18 cellular contexts compared by ENCODE assay signal in the genomic region with DNA sequence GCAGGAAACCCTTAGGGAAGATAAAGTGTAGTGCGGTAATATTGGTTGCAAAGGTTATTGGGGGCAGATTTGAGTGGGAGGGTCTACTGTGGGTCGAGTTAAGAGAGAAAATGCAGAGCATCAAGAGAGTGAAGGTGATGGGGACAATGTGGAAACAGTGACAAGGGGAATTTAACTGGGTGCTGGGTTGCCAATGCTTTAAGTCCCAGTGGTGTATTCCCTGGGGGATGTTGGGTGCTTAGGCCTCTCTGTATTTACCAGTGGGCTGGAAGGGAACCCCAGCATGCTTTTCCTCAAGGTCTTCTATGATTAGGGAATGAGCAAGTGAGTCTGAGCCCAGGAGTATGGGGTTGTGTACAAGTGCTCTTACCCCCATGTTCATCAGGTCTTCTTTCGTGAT. TPM values are rescaled to one million over a fixed set of nuclear protein-coding genes. Genes with fewer than 3 reads are reported as not detected.
DNase-seq lines count a peak whose midpoint lies in the region; ATAC-seq, FAIRE-seq and TF ChIP-seq lines count a peak whose summit lies in the region.
"Had no signal": no experiment of that assay in that cellular context is flagged by ENCODE, and none has a peak within 500 bp of the region (broad histone marks: within the 10 kb centered on the region; RNA-seq: fewer than 3 reads in every experiment).

No MANE protein-coding gene starts in this region.

- CTCF ChIA-PET in HEK293 (lab: Yijun Ruan, JAX): interaction anchor here (0.6 kb wide), 1 partner anchor 1011 kb away, joined by 3 read pairs; no protein-coding TSS in a partner anchor
- CTCF ChIA-PET in H1 (lab: Charles Lee; ENCODE audit: partially characterized antibody): interaction anchor here (0.6 kb wide), 1 partner anchor 42 kb away, joined by 3 read pairs; no protein-coding TSS in a partner anchor

- 71% methylated on average over 3 of the region's 3 CpGs; no CpG with 5 or more reads in 1 of the 2 experiments for WGBS in H1 (ENCODE audit: extremely low coverage in 1 of 2, insufficient coverage in 1 of 2, insufficient read length in 1 of 2, insufficient replicate concordance in 2 of 2, low coverage in 1 of 2, low lambda C conversion rate in 2 of 2, missing lambda C conversion rate in 1 of 2), 2 experiments

- no peak overlapping the region for H3K4me2 ChIP-seq in H1 (ENCODE audit: insufficient read depth in 1 of 2, low read depth in 2 of 2, low read length in 2 of 2)

- no peak overlapping the region for H2AFZ ChIP-seq in H1 (ENCODE audit: low read length)

- H2BK5ac ChIP-seq in H1 (ENCODE audit: low read depth, low read length): no peak overlapping the region

- H3K27me3 Mint-ChIP-seq in activated T-cell treated with anti-CD3 and anti-CD28 coated beads, Interleukin-2, amount 50 U/mL, for 24 hours: peaks cover 36% of the 10 kb centered on the region

- no peak overlapping the region for H2BK12ac ChIP-seq in H1 (ENCODE audit: low read depth, low read length)

- no peaks in the 10 kb centered on the region for H3K9me3 ChIP-seq in HEK293 (ENCODE audit: control insufficient read depth, insufficient read depth, low read depth, low read length)
- no peaks in the 10 kb centered on the region for H3K9me3 ChIP-seq in H1 (ENCODE audit: insufficient read depth in 2 of 2, low read depth in 1 of 2, low read length in 1 of 2)
- H3K9me3 ChIP-seq: BE2C had no signal

- no peak for TF ChIP-seq RAD21 in H1 (IDR thresholded peaks at IDR 0.05 in 1 of 2, conservative IDR thresholded peaks at IDR 0.05 in 1 of 2; ENCODE audit: low read depth in 2 of 2, low read length in 2 of 2)

- no peaks in the 10 kb centered on the region for H3K4me1 ChIP-seq in HEK293 (ENCODE audit: control insufficient read depth, insufficient read depth, low read length)
- H3K4me1 ChIP-seq in H1 (replicated peaks in 1 of 4; ENCODE audit: control insufficient read depth in 3 of 4, insufficient read depth in 4 of 4, low read length in 3 of 4): peaks cover 0 to 16% (median 10%) of the 10 kb centered on the region in 4 experiments; a peak in 3 of 7 replicates

- no peak overlapping the region for H3K18ac ChIP-seq in H1 (ENCODE audit: extremely low read depth, low read length)

- H4K5ac ChIP-seq in H1 (ENCODE audit: insufficient read length, low read depth, low read length): no peak overlapping the region

- no peak overlapping the region for H2BK20ac ChIP-seq in H1 (ENCODE audit: low read length)

- H3K27ac ChIP-seq in HEK293 (ENCODE audit: extremely low read depth, low read depth, low read length) (no peak overlapping the region), H1 (ENCODE audit: low read depth, low read length) (no peak overlapping the region)
- H3K27ac ChIP-seq: HL-60 had no signal

- H2BK120ac ChIP-seq in H1 (replicated peaks; ENCODE audit: low read depth, low read length): no peak overlapping the region

- no peaks in the 10 kb centered on the region for H3K27me3 ChIP-seq in H1 (replicated peaks in 1 of 4; ENCODE audit: control insufficient read depth in 3 of 4, extremely low read depth in 1 of 4, insufficient read depth in 3 of 4, low read length in 3 of 4)
- H3K27me3 ChIP-seq: BE2C had no signal

- H2BK15ac ChIP-seq in H1 (ENCODE audit: low read length): no peak overlapping the region

- H3K4me1 Mint-ChIP-seq in activated T-cell treated with anti-CD3 and anti-CD28 coated beads, Interleukin-2, amount 50 U/mL, for 24 hours (ENCODE audit: low read depth): peaks cover 2% of the 10 kb centered on the region

- H3K56ac ChIP-seq in H1 (replicated peaks; ENCODE audit: insufficient read length, low read depth, low read length): no peak overlapping the region

- no peak overlapping the region for H3K9ac ChIP-seq in H1 (replicated peaks in 1 of 4; ENCODE audit: extremely low read depth in 1 of 4, low read depth in 3 of 4, low read length in 3 of 4)

- H3K4me3 ChIP-seq in HEK293 (ENCODE audit: low read depth, low read length) (no peak overlapping the region), NB4 (ENCODE audit: low read depth, low read length) (no peak overlapping the region), H1 (ENCODE audit: extremely low read depth in 1 of 4, insufficient read depth in 2 of 4, low read depth in 3 of 4, low read length in 4 of 4) (no peak overlapping the region)

- H4K20me1 ChIP-seq in H1 (replicated peaks in 1 of 2; ENCODE audit: control insufficient read depth in 1 of 2, insufficient read depth in 2 of 2, low read length in 2 of 2): peaks cover 0 to 1% of the 10 kb centered on the region in 2 experiments

- H3K36me3 ChIP-seq in HEK293 (ENCODE audit: control insufficient read depth in 2 of 2, insufficient read depth in 1 of 2, low read length in 2 of 2): no peaks in the 10 kb centered on the region
- peaks cover 0 to 14% (median 2%) of the 10 kb centered on the region in 4 experiments; a peak in 4 of 8 replicates for H3K36me3 ChIP-seq in H1 (ENCODE audit: control insufficient read depth in 2 of 4, insufficient read depth in 4 of 4, low read length in 3 of 4)

- no peak overlapping the region for H2AK5ac ChIP-seq in H1 (ENCODE audit: low read depth, low read length)

- no peak overlapping the region for H3K4ac ChIP-seq in H1 (replicated peaks; ENCODE audit: insufficient read length, low read depth, low read length)

- H3K79me1 ChIP-seq in H1 (ENCODE audit: low read depth, low read length): peaks cover 17% of the 10 kb centered on the region

- no peak for TF ChIP-seq EP300 in H1 (IDR thresholded peaks at IDR 0.05; ENCODE audit: borderline replicate concordance in 1 of 2, low read depth in 2 of 2, low read length in 2 of 2)

- H4K8ac ChIP-seq in H1 (ENCODE audit: extremely low read depth, insufficient read depth, low read length): no peak overlapping the region

- TF ChIP-seq POLR2A in NB4 (IDR thresholded peaks at IDR 0.05; ENCODE audit: extremely low read depth, insufficient read length): no peak
- TF ChIP-seq POLR2A in H1 (IDR thresholded peaks at IDR 0.05; ENCODE audit: control extremely low read depth in 1 of 2, low read depth in 2 of 2, low read length in 2 of 2): peak in 1 of 2 experiments; percentile 70; a peak in 2 of 3 replicates

- POLR2A ChIA-PET in HEK293 (lab: Yijun Ruan, JAX): no interaction called here
- POLR2A ChIA-PET in H1 (lab: Charles Lee; ENCODE audit: partially characterized antibody): interaction anchor here (0.8 to 22.8 kb wide), 4 partner anchors 5 to 22 kb away, joined by 3 to 468 read pairs (median 238); a partner anchor contains a TSS

- H3K4me3 Mint-ChIP-seq in activated T-cell treated with anti-CD3 and anti-CD28 coated beads, Interleukin-2, amount 50 U/mL, for 24 hours: no peak overlapping the region
- H3K4me3 Mint-ChIP-seq: CD14-positive monocyte; CD4-positive, alpha-beta memory T cell; H9 had no signal

- no peaks in the 10 kb centered on the region; the same call in 1 of the 2 replicates for H3K23me2 ChIP-seq in H1 (ENCODE audit: low read depth, low read length)

- peaks cover 37 to 100% of the 10 kb centered on the region in 2 experiments for H3K79me2 ChIP-seq in H1 (ENCODE audit: control insufficient read depth in 1 of 2, insufficient read depth in 2 of 2, low read length in 2 of 2)

- TF ChIP-seq CTCF in HEK293 (tag by site-specific recombination; IDR thresholded peaks at IDR 0.05): no peak
- no peak for TF ChIP-seq CTCF in NB4 (IDR thresholded peaks at IDR 0.05; ENCODE audit: low read depth, low read length)
- TF ChIP-seq CTCF in H1 (IDR thresholded peaks at IDR 0.05; ENCODE audit: control extremely low read depth in 1 of 3, insufficient read depth in 1 of 3, low read depth in 1 of 3, low read length in 3 of 3): no peak

- H3K23ac ChIP-seq in H1 (ENCODE audit: insufficient read length): no peak overlapping the region

- FAIRE-seq in H1 (lab: Jason Lieb, UNC): no peak
- FAIRE-seq: A204.1 had no signal

- no peak for ATAC-seq in HG02763 (IDR thresholded peaks at IDR 0.05; ENCODE audit: unreplicated experiment)

- no peak overlapping the region for H4K91ac ChIP-seq in H1 (replicated peaks; ENCODE audit: insufficient read length, low read length)

- DNase-seq in NB4 (ENCODE audit: low read depth) (peak; percentile 37), H1 (ENCODE audit: low read depth in 1 of 2, low spot score in 2 of 2) (no peak)
- no peak for DNase-seq in activated T-cell treated with anti-CD3 and anti-CD28 coated beads, Interleukin-2, amount 50 U/mL, for 24 hours
- no peak for DNase-seq in activated naive CD4-positive, alpha-beta T cell treated with anti-CD3 and anti-CD28 coated beads, Interleukin-2, amount 50 U/mL, for 16 hours
- DNase-seq: ACHN; BE2C; CD4-positive, alpha-beta memory T cell; DMS153; DMS79; GDM1; GOT3; H9; KBM-7 had no signal

- H3K9me3 Mint-ChIP-seq in activated T-cell treated with anti-CD3 and anti-CD28 coated beads, Interleukin-2, amount 50 U/mL, for 24 hours: peaks cover 3% of the 10 kb centered on the region
- H3K9me3 Mint-ChIP-seq: CD4-positive, alpha-beta memory T cell; H9 had no signal

- H3K27ac Mint-ChIP-seq in activated T-cell treated with anti-CD3 and anti-CD28 coated beads, Interleukin-2, amount 50 U/mL, for 24 hours: no peak overlapping the region
- H3K27ac Mint-ChIP-seq: CD14-positive monocyte; CD4-positive, alpha-beta memory T cell; H9 had no signal

- H3K14ac ChIP-seq in H1 (ENCODE audit: insufficient read length): no peak overlapping the region

- no peaks in the 10 kb centered on the region for H3K36me3 Mint-ChIP-seq in activated T-cell treated with anti-CD3 and anti-CD28 coated beads, Interleukin-2, amount 50 U/mL, for 24 hours (ENCODE audit: low read depth)
- H3K36me3 Mint-ChIP-seq: CD14-positive monocyte; CD4-positive, alpha-beta memory T cell had no signal

TF ChIP-seq in HEK293, 187 proteins besides CTCF, POLR2A, EP300 and RAD21 (continues in another document):
- TF ChIP-seq ZSCAN16 (tag by site-specific recombination; IDR thresholded peaks at IDR 0.05): no peak
- 0 out of 2 replicates have a peak, but pooled peaks have one; percentile 39 for TF ChIP-seq ZFHX2 (tag by site-specific recombination; conservative IDR thresholded peaks at IDR 0.05)
- 0 out of 2 replicates have a peak, but pooled peaks have one; percentile 12 for TF ChIP-seq ZXDB (tag by site-specific recombination; IDR thresholded peaks at IDR 0.05)

TF ChIP-seq in H1, 55 proteins besides CTCF, POLR2A, EP300 and RAD21 (continues in another document):
- TF ChIP-seq POLR2AphosphoS5 (IDR thresholded peaks at IDR 0.05; ENCODE audit: low read depth, low read length): peak; percentile 59

RNA-seq across cellular contexts. Expression of a gene that starts 10.6 kb away (rescaled TPM):
- total RNA-seq in H1 (2021; fragmentation: NEBNext Ultra II Directional; extraction: Animal tissue kit (Norgen Biotek cat#: 25700)): 256 and 263 TPM in 2 replicates
- polyA plus RNA-seq in H1 (2011; rRNA removed): 16.0 and 19.7 TPM in 2 replicates
- 23.2 TPM for polyA plus RNA-seq in H1 (2011; cell fraction: cytosol; rRNA removed)
- 32.6 TPM for polyA plus RNA-seq in H1 (2011; cell fraction: nucleus; rRNA removed)
- polyA plus RNA-seq in H1 (2012, experiment 1 of 2): 67.2 to 119 TPM (median 97.2 TPM) in 4 replicates
- polyA plus RNA-seq in H1 (2012, experiment 2 of 2): 9.2 TPM
- polyA plus RNA-seq in H1 (2013, experiment 1 of 2): 131 TPM
- 113 TPM for polyA plus RNA-seq in H1 (2013, experiment 2 of 2)
- 84.4 and 126 TPM in 2 replicates for polyA minus RNA-seq in H1 (2011; rRNA and poly(A)+ RNA removed)
- polyA minus RNA-seq in H1 (2011; cell fraction: cytosol; rRNA and poly(A)+ RNA removed): 64.7 TPM
- polyA minus RNA-seq in H1 (2011; cell fraction: nucleus; rRNA and poly(A)+ RNA removed): 186 TPM
